8 cellular contexts compared by ENCODE assay signal in genomic region chr4:150078041-150078995, GRCh38. TPM values are rescaled to one million over a fixed set of nuclear protein-coding genes. Genes with fewer than 3 reads are reported as not detected.
DNase-seq lines count a peak whose midpoint lies in the region; ATAC-seq and TF ChIP-seq lines count a peak whose summit lies in the region.

Gene DCLK2, plus strand, starts transcription at chr4:150078445. Its CDS starts 583 bp downstream, at chr4:150079028.

- peak within 1 kb of the TSS; percentile 83 for H3K4me3 Mint-ChIP-seq in activated B cell treated with CpG ODN at 0.5 μM for 24 hours

- peak within 1 kb of the TSS; percentile 91 for H3K4me2 ChIP-seq in BLaER1

- no peak for TF ChIP-seq EP300 in transverse colon (IDR thresholded peaks at IDR 0.05; ENCODE audit: low read depth)

- WGBS in transverse colon (ENCODE audit: low coverage in 1 of 2), 2 donors: 3 to 10% methylated on average over 2 to 51 of the region's 119 CpGs

- H3K27me3 Mint-ChIP-seq in activated B cell treated with CpG ODN at 0.5 μM for 24 hours: peaks cover 28% of the 10 kb centered on the region

- H3K9me3 ChIP-seq in BLaER1 (no peaks in the 10 kb centered on the region), mucosa of descending colon (no peaks in the 10 kb centered on the region), transverse colon (no peaks in the 10 kb centered on the region)

- H3K36me3 Mint-ChIP-seq in activated B cell treated with CpG ODN at 0.5 μM for 24 hours (ENCODE audit: low read depth): no peaks in the 10 kb centered on the region

- H3K4me1 ChIP-seq in BLaER1 (peaks cover 23% of the 10 kb centered on the region), mucosa of descending colon (ENCODE audit: low read depth) (peaks cover 5% of the 10 kb centered on the region), transverse colon (peaks cover 0 to 25% (median 14%) of the 10 kb centered on the region in 4 donors)

- intact Hi-C loops in activated B cell treated with CpG ODN at 0.5 μM for 24 hours (cut with micrococcal nuclease) (loop anchor here (2.0 kb wide), 1 partner anchor 1020 kb away; the partner anchor contains the start of gene RPS3A), mucosa of descending colon (cut with DNase I, micrococcal nuclease) (no loop called here), transverse colon (cut with DNase I; ENCODE audit: low total_unique reads) (loop anchor here (10.0 kb wide), 1 partner anchor 146 kb away; no protein-coding TSS in a partner anchor)

- TF ChIP-seq CTCF in activated B cell treated with CpG ODN at 0.5 μM for 24 hours (IDR thresholded peaks at IDR 0.05): no peak
- no peak for TF ChIP-seq CTCF in mucosa of descending colon (IDR thresholded peaks at IDR 0.05)
- no peak for TF ChIP-seq CTCF in transverse colon (IDR thresholded peaks at IDR 0.05)

- ATAC-seq in GM19351 (IDR thresholded peaks at IDR 0.05; ENCODE audit: unreplicated experiment) (peak; percentile 21), activated B cell treated with CpG ODN at 0.5 μM for 24 hours (ENCODE audit: low read depth) (peak; percentile 31), mucosa of descending colon (peak; percentile 77), HG03135 (IDR thresholded peaks at IDR 0.05; ENCODE audit: unreplicated experiment) (no peak)

- POLR2A ChIA-PET in activated B cell treated with CpG ODN at 0.5 μM for 24 hours (lab: Charles Lee): interaction anchor here (0.6 to 1.0 kb wide), 3 partner anchors 40 to 1635 kb away, joined by 3 to 8 read pairs (median 4); no protein-coding TSS in a partner anchor

- peak within 1 kb of the TSS; percentile 37 for H3K27ac Mint-ChIP-seq in activated B cell treated with CpG ODN at 0.5 μM for 24 hours

- peaks cover 15% of the 10 kb centered on the region for H4K20me1 ChIP-seq in BLaER1

- no peak for TF ChIP-seq POLR2A in transverse colon (IDR thresholded peaks at IDR 0.05)

- H3K4me3 ChIP-seq in BLaER1 (peak within 1 kb of the TSS; percentile 91), mucosa of descending colon (peak within 1 kb of the TSS; percentile 32), transverse colon (peak within 1 kb of the TSS; percentile 56 to 83 (median 70))

- no peaks in the 10 kb centered on the region for H3K27me3 ChIP-seq in BLaER1
- H3K27me3 ChIP-seq in transverse colon: no peaks in the 10 kb centered on the region

- peak within 1 kb of the TSS; percentile 83 for H3K9ac ChIP-seq in BLaER1

- in situ Hi-C loops in transverse colon (cut with MboI; ENCODE audit: low pct_ligation_motif_present in 1 of 4, low pct_unique_long_range_greater_than_20kb in 1 of 4, low sequenced_read_pairs in 3 of 4): loop anchor here in 1 of 4 donors (10.0 kb wide), 1 partner anchor 74 kb away; no protein-coding TSS in a partner anchor

- H3K4me1 Mint-ChIP-seq in activated B cell treated with CpG ODN at 0.5 μM for 24 hours: peaks cover 15% of the 10 kb centered on the region

- DNase-seq in NCI-H146 (lab: John Stamatoyannopoulos, UW) (peak; percentile 79), activated B cell treated with CpG ODN at 0.5 μM for 24 hours (peak; percentile 40), fibroblast of gingiva (ENCODE audit: low read depth) (peak; percentile 86), mucosa of descending colon (peak; percentile 59 to 79 (median 76)), transverse colon (peak; percentile 59)

- H3K36me3 ChIP-seq in BLaER1 (no peaks in the 10 kb centered on the region), mucosa of descending colon (ENCODE audit: low read depth) (no peaks in the 10 kb centered on the region), transverse colon (no peaks in the 10 kb centered on the region)

- CTCF ChIA-PET in activated B cell treated with CpG ODN at 0.5 μM for 24 hours (lab: Charles Lee): interaction anchor here (0.9 to 1.3 kb wide), 3 partner anchors 67 to 131 kb away, joined by 3 to 4 read pairs (median 3); no protein-coding TSS in a partner anchor

- H3K27ac ChIP-seq in BLaER1 (peak within 1 kb of the TSS; percentile 81), transverse colon (peak within 1 kb of the TSS; percentile 85 to 91 (median 90))

- H3K9me3 Mint-ChIP-seq in activated B cell treated with CpG ODN at 0.5 μM for 24 hours: no peaks in the 10 kb centered on the region

RNA-seq across cellular contexts. Expression of gene DCLK2, which starts in this region (rescaled TPM):
- total RNA-seq in activated B cell treated with CpG ODN at 0.5 μM for 24 hours (3.4 and 3.5 TPM in 2 replicates), mucosa of descending colon (10 to 100 TPM in 1 of 3 donors, 1 to 10 TPM in 2; 3.0 to 11.8 (median 4.3) TPM), transverse colon (10 to 100 TPM in 2 of 4 donors, 1 to 10 TPM in 2; 3.3 to 19.5 (median 7.5) TPM)

Comparison
In these comparisons a context has a peak if more than half of its experiments do, and no peak if none do; other contexts are left out.
1. H3K4me3 ChIP-seq: peak in every context shown above with its lines; median percentile 91 in BLaER1; 70 in transverse colon; 32 in mucosa of descending colon.
2. intact Hi-C loops: an anchor here in activated B cell treated with CpG ODN at 0.5 μM for 24 hours (2.0 kb wide) and transverse colon (10.0 kb wide); none called in mucosa of descending colon.